Comparison of ENCODE assay signal across 21 cellular contexts in genomic region chr3:36303286-36303685, GRCh38.
"Had no signal": no experiment of that assay in that cellular context is flagged by ENCODE, and none has a peak within 500 bp of the region (broad histone marks: within the 10 kb centered on the region; RNA-seq: fewer than 3 reads in every experiment).

No MANE protein-coding gene starts in this region.

- DNase-seq: effector memory CD8-positive, alpha-beta T cell; glutamatergic neuron; immature natural killer cell; kidney; left colon; left ventricle myocardium superior; mesenchymal stem cell; naive thymus-derived CD4-positive, alpha-beta T cell; nephron progenitor cell; psoas muscle; retina; stimulated activated naive CD4-positive, alpha-beta T cell; stomach; uterus had no signal

- H3K36me3 ChIP-seq: esophagus muscularis mucosa, gastroesophageal sphincter, stomach, uterus had no signal

- FAIRE-seq: colon, kidney had no signal

- H3K27ac ChIP-seq: epithelial cell of prostate, esophagus muscularis mucosa, gastroesophageal sphincter, psoas muscle, skin epidermis, stomach, uterus had no signal

- H3K9me3 ChIP-seq: esophagus muscularis mucosa, gastroesophageal sphincter, psoas muscle, uterus had no signal

- H3K4me3 ChIP-seq: esophagus muscularis mucosa, gastroesophageal sphincter, lung, psoas muscle, skin epidermis, stomach, uterus had no signal

- H3K4me1 ChIP-seq: esophagus muscularis mucosa, gastroesophageal sphincter, psoas muscle, stomach, uterus had no signal

- H3K27me3 ChIP-seq: esophagus muscularis mucosa, gastroesophageal sphincter, stomach, uterus had no signal

- ATAC-seq: effector memory CD8-positive, alpha-beta T cell; gastroesophageal sphincter; left colon; left ventricle myocardium superior; naive thymus-derived CD4-positive, alpha-beta T cell; psoas muscle; sciatic nerve had no signal
